Comparison of ENCODE assay signal across 25 cellular contexts in genomic region chr5:130708744-130709143, GRCh38.
"Had no signal": no experiment of that assay in that cellular context is flagged by ENCODE, and none has a peak within 500 bp of the region (broad histone marks: within the 10 kb centered on the region; RNA-seq: fewer than 3 reads in every experiment).

No MANE protein-coding gene starts in this region.

- DNase-seq: activated CD4-positive, alpha-beta memory T cell treated with anti-CD3 and anti-CD28 coated beads for 36 hours; activated CD4-positive, alpha-beta T cell treated with anti-CD3 and anti-CD28 coated beads for 36 hours; activated naive CD4-positive, alpha-beta T cell; activated naive CD8-positive, alpha-beta T cell treated with anti-CD3 and anti-CD28 coated beads for 36 hours; activated T-cell treated with anti-CD3 and anti-CD28 coated beads for 4 hours; amygdala; dermis blood vessel endothelial cell; effector memory CD8-positive, alpha-beta T cell; heart left ventricle; kidney glomerular epithelial cell; left ventricle myocardium inferior; naive thymus-derived CD8-positive, alpha-beta T cell; stimulated activated CD4-positive, alpha-beta T cell treated with anti-CD3 and anti-CD28 coated beads, Interleukin-4, amount 100 ng/mL, for 24 hours; SW 1271; T-helper 2 cell; upper lobe of left lung had no signal

- ATAC-seq: activated CD4-positive, alpha-beta T cell treated with anti-CD3 and anti-CD28 coated beads for 36 hours; effector memory CD8-positive, alpha-beta T cell; gastroesophageal sphincter; heart left ventricle; naive thymus-derived CD8-positive, alpha-beta T cell; sciatic nerve; stimulated activated effector memory CD8-positive, alpha-beta T cell treated with anti-CD3 and anti-CD28 coated beads, Interleukin-12 subunit alpha, Interleukin-12 subunit beta, amount 100 ng/mL, for 72 hours had no signal

- FAIRE-seq: TTC549 had no signal

- H3K36me3 ChIP-seq: gastroesophageal sphincter, heart left ventricle, left ventricle myocardium inferior, thoracic aorta, upper lobe of left lung had no signal

- H3K4me3 ChIP-seq: gastroesophageal sphincter, heart left ventricle, left ventricle myocardium inferior, thoracic aorta, upper lobe of left lung had no signal

- H3K9me3 Mint-ChIP-seq: activated CD4-positive, alpha-beta memory T cell treated with anti-CD3 and anti-CD28 coated beads for 36 hours; activated naive CD8-positive, alpha-beta T cell treated with anti-CD3 and anti-CD28 coated beads for 36 hours; activated T-helper 1 cell treated with anti-CD3 and anti-CD28 coated beads, Interleukin-12 subunit alpha, Interleukin-12 subunit beta, Interleukin-2, Interleukin-4 antibody, amounts not matched to agents 30 ng/mL and 10 ng/mL and 1 ng/mL, durations not matched to agents 14 hours and 24 hours and 36 hours; effector memory CD8-positive, alpha-beta T cell; memory B cell; stimulated activated effector memory CD8-positive, alpha-beta T cell treated with anti-CD3 and anti-CD28 coated beads, Interleukin-12 subunit alpha, Interleukin-12 subunit beta, amount 100 ng/mL, for 72 hours had no signal

- H3K4me1 ChIP-seq: gastroesophageal sphincter, heart left ventricle, left ventricle myocardium inferior, parathyroid adenoma, upper lobe of left lung had no signal

- H3K9me3 ChIP-seq: gastroesophageal sphincter, thoracic aorta, upper lobe of left lung had no signal

- H3K79me2 ChIP-seq: parathyroid adenoma had no signal

- H3K9ac ChIP-seq: parathyroid adenoma had no signal

- H3K27me3 ChIP-seq: gastroesophageal sphincter, heart left ventricle, upper lobe of left lung had no signal

- H3K27ac ChIP-seq: epithelial cell of prostate, gastroesophageal sphincter, heart left ventricle, left ventricle myocardium inferior, parathyroid adenoma, thoracic aorta, upper lobe of left lung had no signal

- H3K4me3 Mint-ChIP-seq: activated CD4-positive, alpha-beta memory T cell treated with anti-CD3 and anti-CD28 coated beads for 36 hours; activated CD4-positive, alpha-beta T cell treated with anti-CD3 and anti-CD28 coated beads for 36 hours; activated naive CD8-positive, alpha-beta T cell treated with anti-CD3 and anti-CD28 coated beads for 36 hours; activated T-helper 1 cell treated with anti-CD3 and anti-CD28 coated beads, Interleukin-12 subunit alpha, Interleukin-12 subunit beta, Interleukin-2, Interleukin-4 antibody, amounts not matched to agents 30 ng/mL and 10 ng/mL and 1 ng/mL, durations not matched to agents 14 hours and 24 hours and 36 hours; effector memory CD8-positive, alpha-beta T cell; memory B cell; naive thymus-derived CD8-positive, alpha-beta T cell; stimulated activated effector memory CD8-positive, alpha-beta T cell treated with anti-CD3 and anti-CD28 coated beads, Interleukin-12 subunit alpha, Interleukin-12 subunit beta, amount 100 ng/mL, for 72 hours had no signal

- H3K36me3 Mint-ChIP-seq: activated CD4-positive, alpha-beta memory T cell treated with anti-CD3 and anti-CD28 coated beads for 36 hours; activated naive CD8-positive, alpha-beta T cell treated with anti-CD3 and anti-CD28 coated beads for 36 hours; memory B cell; naive thymus-derived CD8-positive, alpha-beta T cell; stimulated activated effector memory CD8-positive, alpha-beta T cell treated with anti-CD3 and anti-CD28 coated beads, Interleukin-12 subunit alpha, Interleukin-12 subunit beta, amount 100 ng/mL, for 72 hours had no signal

- H3K27ac Mint-ChIP-seq: activated CD4-positive, alpha-beta memory T cell treated with anti-CD3 and anti-CD28 coated beads for 36 hours; activated CD4-positive, alpha-beta T cell treated with anti-CD3 and anti-CD28 coated beads for 36 hours; activated naive CD8-positive, alpha-beta T cell treated with anti-CD3 and anti-CD28 coated beads for 36 hours; activated T-helper 1 cell treated with anti-CD3 and anti-CD28 coated beads, Interleukin-12 subunit alpha, Interleukin-12 subunit beta, Interleukin-2, Interleukin-4 antibody, amounts not matched to agents 30 ng/mL and 10 ng/mL and 1 ng/mL, durations not matched to agents 14 hours and 24 hours and 36 hours; memory B cell; naive thymus-derived CD8-positive, alpha-beta T cell; stimulated activated effector memory CD8-positive, alpha-beta T cell treated with anti-CD3 and anti-CD28 coated beads, Interleukin-12 subunit alpha, Interleukin-12 subunit beta, amount 100 ng/mL, for 72 hours had no signal

- H3K4me1 Mint-ChIP-seq: activated CD4-positive, alpha-beta T cell treated with anti-CD3 and anti-CD28 coated beads for 36 hours; activated naive CD8-positive, alpha-beta T cell treated with anti-CD3 and anti-CD28 coated beads for 36 hours; memory B cell; naive thymus-derived CD8-positive, alpha-beta T cell; stimulated activated effector memory CD8-positive, alpha-beta T cell treated with anti-CD3 and anti-CD28 coated beads, Interleukin-12 subunit alpha, Interleukin-12 subunit beta, amount 100 ng/mL, for 72 hours had no signal

- H2AFZ ChIP-seq: parathyroid adenoma had no signal
